ENCODE assay signal across 16 cellular contexts in genomic region chr3:53288214-53288613, GRCh38.
"Had no signal": no experiment of that assay in that cellular context is flagged by ENCODE, and none has a peak within 500 bp of the region (broad histone marks: within the 10 kb centered on the region; RNA-seq: fewer than 3 reads in every experiment).

No MANE protein-coding gene starts in this region.

- DNase-seq: activated CD4-positive, alpha-beta T cell treated with anti-CD3 and anti-CD28 coated beads, Interleukin-2, amount 50 U/mL, for 1 hour; activated CD4-positive, CD25-positive, alpha-beta regulatory T cell; activated effector memory CD4-positive, alpha-beta T cell treated with anti-CD3 and anti-CD28 coated beads, Interleukin-2, amount 50 U/mL, for 16 hours; anterior cingulate cortex; effector CD8-positive, alpha-beta T cell; gastrocnemius medialis; kidney glomerular epithelial cell; midbrain; naive B cell; right cardiac atrium; SK-N-SH; spleen; stimulated activated naive CD8-positive, alpha-beta T cell treated with anti-CD3 and anti-CD28 coated beads, Interleukin-15, Interleukin-2, amounts not matched to agents 100 U/mL and 50 U/mL, for 24 hours; testis had no signal

- H3K9me3 ChIP-seq: gastrocnemius medialis, neutrophil, SK-N-SH, spleen, testis had no signal

- H3K9ac ChIP-seq: SK-N-SH had no signal

- H3K27ac ChIP-seq: gastrocnemius medialis, testis had no signal

- H3K27me3 ChIP-seq: gastrocnemius medialis, neutrophil, spleen, testis had no signal

- H3K4me1 ChIP-seq: gastrocnemius medialis had no signal

- H3K4me3 ChIP-seq: coronary artery, gastrocnemius medialis, spleen, testis had no signal
